1 cellular context compared by ENCODE assay signal in the genomic region with DNA sequence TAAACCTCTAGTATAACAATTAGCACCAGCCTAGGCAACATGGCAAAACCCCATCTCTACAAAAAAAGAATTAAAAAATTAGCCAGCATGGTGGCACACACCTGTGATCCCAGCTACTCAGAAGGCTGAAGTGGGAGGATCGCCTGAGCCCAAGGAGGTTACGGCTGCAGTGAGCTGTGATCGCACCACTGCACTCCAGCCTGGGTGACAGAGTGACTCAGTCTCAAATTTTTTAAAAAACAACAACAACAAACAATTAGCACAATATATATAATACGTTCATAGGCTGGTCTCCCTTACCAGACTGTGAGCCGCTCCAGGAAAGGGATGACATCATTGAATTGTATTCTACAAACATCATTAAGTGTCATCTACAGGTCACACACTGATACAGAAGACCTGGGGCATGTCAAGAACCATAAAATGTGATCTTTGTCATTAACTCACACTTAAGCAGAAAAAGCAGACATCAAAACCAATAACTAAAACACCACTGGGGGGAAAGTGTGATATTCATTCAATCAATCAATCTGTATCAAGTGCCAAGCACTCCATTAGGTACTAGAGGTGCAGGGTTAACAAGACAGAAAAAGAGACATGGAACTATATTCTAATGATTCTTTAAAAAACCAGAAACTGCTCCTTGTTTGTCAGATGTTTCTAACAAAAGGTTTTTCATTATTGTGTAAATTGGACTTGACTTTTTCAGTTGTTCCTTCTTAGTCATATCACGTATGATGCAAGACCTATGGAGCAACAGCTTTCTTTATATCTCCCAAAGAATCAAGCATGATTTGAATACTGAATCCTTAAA.
TF ChIP-seq lines count a peak whose summit lies in the region.

No MANE protein-coding gene starts in this region.

TF ChIP-seq in IMR-90, 13 proteins besides CTCF, POLR2A, EP300 and RAD21 (continued from another document):
- TF ChIP-seq RCOR1 (IDR thresholded peaks at IDR 0.05; ENCODE audit: insufficient replicate concordance, low read length) = no peak
- TF ChIP-seq ELK1 (IDR thresholded peaks at IDR 0.05; ENCODE audit: borderline replicate concordance, low read depth, low read length) = no peak
- TF ChIP-seq FOS (IDR thresholded peaks at IDR 0.05; ENCODE audit: low read depth, low read length) = peak; percentile 72; the same call in 1 of the 2 replicates
- TF ChIP-seq NFE2L2 (IDR thresholded peaks at IDR 0.05; ENCODE audit: low read depth, low read length) = no peak
- TF ChIP-seq MAZ (IDR thresholded peaks at IDR 0.05; ENCODE audit: borderline replicate concordance, low read depth, low read length) = no peak
